1 cellular context compared by ENCODE assay signal in genomic region chr3:105747056-105747455, GRCh38.
TF ChIP-seq lines count a peak whose summit lies in the region.

No MANE protein-coding gene starts in this region.

TF ChIP-seq in GM23338, 12 proteins besides CTCF, POLR2A, EP300 and RAD21 (continued from another document):
- TF ChIP-seq REST (IDR thresholded peaks at IDR 0.05; ENCODE audit: unreplicated experiment): no peak
